In genomic region chr15:34335176-34335575, GRCh38 we compare ENCODE assay signal across 11 cellular contexts. TPM values are rescaled to one million over a fixed set of nuclear protein-coding genes. Genes with fewer than 3 reads are reported as not detected.
DNase-seq lines count a peak whose midpoint lies in the region; ATAC-seq and TF ChIP-seq lines count a peak whose summit lies in the region.
"Had no signal": no experiment of that assay in that cellular context is flagged by ENCODE, and none has a peak within 500 bp of the region (broad histone marks: within the 10 kb centered on the region; RNA-seq: fewer than 3 reads in every experiment).

No MANE protein-coding gene starts in this region.

- peaks cover 0 to 2% (median 0%) of the 10 kb centered on the region in 7 donors for H3K9me3 Mint-ChIP-seq in CD4-positive, CD25-positive, alpha-beta regulatory T cell
- no peaks in the 10 kb centered on the region for H3K9me3 Mint-ChIP-seq in brain
- no peaks in the 10 kb centered on the region for H3K9me3 Mint-ChIP-seq in naive thymus-derived CD8-positive, alpha-beta T cell
- H3K9me3 Mint-ChIP-seq: neural progenitor cell had no signal

- H4K20me1 ChIP-seq in Loucy (ENCODE audit: insufficient read depth, low read length, poor library complexity, severe bottlenecking), result no peaks in the 10 kb centered on the region
- H4K20me1 ChIP-seq in Karpas-422 (ENCODE audit: insufficient read depth, low read depth, low read length), result no peaks in the 10 kb centered on the region

- no peak for ATAC-seq in CD4-positive, CD25-positive, alpha-beta regulatory T cell (ENCODE audit: low read depth in 2 of 2)
- no peak for ATAC-seq in naive thymus-derived CD8-positive, alpha-beta T cell

- H3K36me3 ChIP-seq in CD4-positive, CD25-positive, alpha-beta regulatory T cell (ENCODE audit: control insufficient read depth, insufficient read depth, low read length), result peaks cover 7% of the 10 kb centered on the region
- H3K36me3 ChIP-seq in Loucy (ENCODE audit: insufficient read depth, low read length) (no peaks in the 10 kb centered on the region), adrenal gland (replicated peaks in 1 of 2) (peaks cover 0 to 9% of the 10 kb centered on the region in 2 donors), Karpas-422 (ENCODE audit: insufficient read depth, low read length) (no peaks in the 10 kb centered on the region)

- no peak for DNase-seq in CD4-positive, CD25-positive, alpha-beta regulatory T cell
- DNase-seq in naive thymus-derived CD8-positive, alpha-beta T cell, result no peak
- DNase-seq in head of caudate nucleus (no peak), adrenal gland (no peak), middle frontal gyrus (ENCODE audit: extremely low spot score, low spot score) (no peak), Karpas-422 (no peak)
- DNase-seq: NCI-H774 had no signal

- no peaks in the 10 kb centered on the region for H3K27me3 ChIP-seq in CD4-positive, CD25-positive, alpha-beta regulatory T cell (ENCODE audit: control insufficient read depth, insufficient read depth, low read length)
- H3K27me3 ChIP-seq in Loucy (ENCODE audit: insufficient read depth, low read length, poor library complexity, severe bottlenecking) (no peaks in the 10 kb centered on the region), adrenal gland (no peaks in the 10 kb centered on the region), Karpas-422 (ENCODE audit: low read length) (no peaks in the 10 kb centered on the region)

- H3K4me1 ChIP-seq in CD4-positive, CD25-positive, alpha-beta regulatory T cell (ENCODE audit: control insufficient read depth, insufficient read depth, low read length, poor library complexity, severe bottlenecking), result peaks cover 78% of the 10 kb centered on the region
- H3K4me1 ChIP-seq in Loucy (ENCODE audit: insufficient read depth, low read length, poor library complexity, severe bottlenecking) (peaks cover 66% of the 10 kb centered on the region), adrenal gland (replicated peaks in 1 of 2) (peaks cover 5 to 20% of the 10 kb centered on the region in 2 donors), Karpas-422 (ENCODE audit: low read length) (peaks cover 28% of the 10 kb centered on the region)

- H3K9me2 ChIP-seq in Loucy (replicated peaks; ENCODE audit: low read depth, low read length), result no peaks in the 10 kb centered on the region
- H3K9me2 ChIP-seq in Karpas-422 (replicated peaks; ENCODE audit: insufficient read depth, low read length), result no peaks in the 10 kb centered on the region

- peaks cover 5% of the 10 kb centered on the region for H3K36me3 Mint-ChIP-seq in CD4-positive, CD25-positive, alpha-beta regulatory T cell
- H3K36me3 Mint-ChIP-seq in brain, result peaks cover 10% of the 10 kb centered on the region
- peaks cover 0 to 9% (median 2%) of the 10 kb centered on the region in 3 donors for H3K36me3 Mint-ChIP-seq in naive thymus-derived CD8-positive, alpha-beta T cell

- intact Hi-C loops in head of caudate nucleus (cut with DNase I), result loop anchor here (10.0 kb wide), 1 partner anchor 110 kb away; the partner anchor contains the start of gene EMC4
- intact Hi-C loops in adrenal gland (cut with DNase I), result no loop called here

- TF ChIP-seq CTCF in Loucy (conservative IDR thresholded peaks at IDR 0.05; ENCODE audit: low read length) (no peak), brain (conservative IDR thresholded peaks at IDR 0.05) (no peak), adrenal gland (IDR thresholded peaks at IDR 0.05) (no peak)

- POLR2A ChIA-PET in naive thymus-derived CD8-positive, alpha-beta T cell (lab: Charles Lee), result interaction anchor here (1.1 to 9.0 kb wide), 3 partner anchors 12 to 32 kb away, joined by 4 to 215 read pairs (median 44); partner anchors contain the start of gene LPCAT4

- TF ChIP-seq POLR2A in adrenal gland (IDR thresholded peaks at IDR 0.05), result no peak

- WGBS in adrenal gland, 4 donors, result 61 to 74% (median 70%) methylated on average over 1 of the region's 1 CpG

- H3K9ac ChIP-seq in Loucy (ENCODE audit: low read depth, low read length, poor library complexity, severe bottlenecking), result peak overlapping the region; percentile 91
- H3K9ac ChIP-seq in Karpas-422 (ENCODE audit: low read length), result no peak overlapping the region
- H3K9ac ChIP-seq: neural progenitor cell had no signal

- peak overlapping the region; percentile 96 to 99 (median 99) for H3K27ac Mint-ChIP-seq in CD4-positive, CD25-positive, alpha-beta regulatory T cell
- H3K27ac Mint-ChIP-seq in brain, result no peak overlapping the region
- peak overlapping the region; percentile 90 to 99 (median 97) for H3K27ac Mint-ChIP-seq in naive thymus-derived CD8-positive, alpha-beta T cell
- H3K27ac Mint-ChIP-seq: neural progenitor cell had no signal

- H3K4me3 Mint-ChIP-seq in CD4-positive, CD25-positive, alpha-beta regulatory T cell, result peak overlapping the region in 3 of 4 donors; percentile 99
- peak overlapping the region in 4 of 5 experiments; percentile 92 to 97 (median 96) for H3K4me3 Mint-ChIP-seq in brain
- peak overlapping the region; percentile 91 to 100 (median 99) for H3K4me3 Mint-ChIP-seq in naive thymus-derived CD8-positive, alpha-beta T cell
- H3K4me3 Mint-ChIP-seq: neural progenitor cell had no signal

- peaks cover 34% of the 10 kb centered on the region for H3F3A ChIP-seq in Loucy (ENCODE audit: low read depth)

- H3K4me2 ChIP-seq in Loucy (ENCODE audit: low read depth, low read length, poor library complexity, severe bottlenecking) (peak overlapping the region; percentile 75), Karpas-422 (ENCODE audit: low read depth, low read length, poor library complexity, severe bottlenecking) (no peak overlapping the region)

- no peaks in the 10 kb centered on the region for H3K9me3 ChIP-seq in CD4-positive, CD25-positive, alpha-beta regulatory T cell (ENCODE audit: control insufficient read depth in 2 of 2, low read length in 2 of 2)
- H3K9me3 ChIP-seq in Loucy (ENCODE audit: insufficient read depth, low read depth, low read length) (no peaks in the 10 kb centered on the region), adrenal gland (replicated peaks in 1 of 3) (no peaks in the 10 kb centered on the region), Karpas-422 (ENCODE audit: low read length) (no peaks in the 10 kb centered on the region)

- H2AFZ ChIP-seq in Loucy (ENCODE audit: low read length) (no peak overlapping the region), Karpas-422 (ENCODE audit: low read length) (no peak overlapping the region)
- H2AFZ ChIP-seq: neural progenitor cell had no signal

- peaks cover 25 to 68% (median 39%) of the 10 kb centered on the region in 4 donors for H3K4me1 Mint-ChIP-seq in CD4-positive, CD25-positive, alpha-beta regulatory T cell
- peaks cover 55% of the 10 kb centered on the region for H3K4me1 Mint-ChIP-seq in brain
- H3K4me1 Mint-ChIP-seq in naive thymus-derived CD8-positive, alpha-beta T cell, result peaks cover 32 to 82% (median 60%) of the 10 kb centered on the region in 4 donors

- H3K79me2 ChIP-seq in Loucy (ENCODE audit: insufficient read depth, low read length), result peaks cover 84% of the 10 kb centered on the region
- no peaks in the 10 kb centered on the region for H3K79me2 ChIP-seq in Karpas-422 (ENCODE audit: low read length)

- no peaks in the 10 kb centered on the region for H3K27me3 Mint-ChIP-seq in CD4-positive, CD25-positive, alpha-beta regulatory T cell
- peaks cover 4% of the 10 kb centered on the region for H3K27me3 Mint-ChIP-seq in brain
- no peaks in the 10 kb centered on the region for H3K27me3 Mint-ChIP-seq in naive thymus-derived CD8-positive, alpha-beta T cell

- H3K27ac ChIP-seq in CD4-positive, CD25-positive, alpha-beta regulatory T cell (ENCODE audit: insufficient read depth, low read length, poor library complexity, severe bottlenecking), result peak overlapping the region; percentile 87
- H3K27ac ChIP-seq in adrenal gland (peak overlapping the region in 1 of 5 donors; percentile 86), Karpas-422 (ENCODE audit: low read length) (no peak overlapping the region)
- H3K27ac ChIP-seq: neural progenitor cell had no signal

- peak overlapping the region; percentile 97 for H3K4me3 ChIP-seq in CD4-positive, CD25-positive, alpha-beta regulatory T cell (ENCODE audit: low read depth, low read length)
- H3K4me3 ChIP-seq in Loucy (ENCODE audit: low read length, poor library complexity, severe bottlenecking) (peak overlapping the region; percentile 84), adrenal gland (peak overlapping the region in 1 of 4 donors; percentile 25), Karpas-422 (ENCODE audit: low read length) (no peak overlapping the region)
- H3K4me3 ChIP-seq: neural progenitor cell had no signal

RNA-seq across cellular contexts. Expression of gene SLC12A6, which starts 2.4 kb away (rescaled TPM):
- total RNA-seq in CD4-positive, CD25-positive, alpha-beta regulatory T cell, result 150 TPM
- 10 to 100 TPM; 14.1 to 18.5 (median 14.5) TPM for polyA plus RNA-seq in CD4-positive, CD25-positive, alpha-beta regulatory T cell
- polyA plus RNA-seq in brain (ENCODE audit: insufficient read depth, low read depth, low replicate concordance) (24.7 TPM), adrenal gland (1 to 10 TPM; 3.3 to 8.6 (median 5.8) TPM)
- total RNA-seq in naive thymus-derived CD8-positive, alpha-beta T cell, result 100 to 1,000 TPM; 130 to 138 TPM
- 10 to 100 TPM in 1 of 3 donors, 1 to 10 TPM in 2; 4.0 to 13.3 (median 7.3) TPM for polyA plus RNA-seq in naive thymus-derived CD8-positive, alpha-beta T cell
- 100 to 1,000 TPM in 1 of 8 donors, 10 to 100 TPM in 6, 1 to 10 TPM in 1; 8.7 to 101 (median 22.4) TPM for total RNA-seq in adrenal gland
- 1.3 and 1.6 TPM in 2 replicates for total RNA-seq in Karpas-422 (2014; rRNA removed; shearing (Covaris generic); ENCODE audit: low replicate concordance)

RNA-seq across cellular contexts. Expression of gene NOP10, which starts 7.8 kb away (rescaled TPM):
- 54.1 TPM for total RNA-seq in CD4-positive, CD25-positive, alpha-beta regulatory T cell
- 100 to 1,000 TPM; 421 to 504 (median 464) TPM for polyA plus RNA-seq in CD4-positive, CD25-positive, alpha-beta regulatory T cell
- polyA plus RNA-seq in brain (ENCODE audit: insufficient read depth, low read depth, low replicate concordance) (176 TPM), adrenal gland (100 to 1,000 TPM; 158 to 290 (median 170) TPM)
- 10 to 100 TPM; 61.7 to 64.4 TPM for total RNA-seq in naive thymus-derived CD8-positive, alpha-beta T cell
- polyA plus RNA-seq in naive thymus-derived CD8-positive, alpha-beta T cell, result 100 to 1,000 TPM; 239 to 320 (median 257) TPM
- 100 to 1,000 TPM; 136 to 254 (median 166) TPM for total RNA-seq in adrenal gland
- total RNA-seq in Karpas-422 (2014; rRNA removed; shearing (Covaris generic); ENCODE audit: low replicate concordance), result 148 and 448 TPM in 2 replicates

RNA-seq across cellular contexts. Expression of gene NUTM1, which starts 7.9 kb away (rescaled TPM):
- not detected for total RNA-seq in CD4-positive, CD25-positive, alpha-beta regulatory T cell
- not detected for polyA plus RNA-seq in CD4-positive, CD25-positive, alpha-beta regulatory T cell
- polyA plus RNA-seq in brain (ENCODE audit: insufficient read depth, low read depth, low replicate concordance) (not detected), adrenal gland (under 1 TPM in 1 of 3 donors, not detected in 2; 0.05 TPM)
- total RNA-seq in naive thymus-derived CD8-positive, alpha-beta T cell, result not detected
- not detected for polyA plus RNA-seq in naive thymus-derived CD8-positive, alpha-beta T cell
- not detected for total RNA-seq in adrenal gland
- not detected in 2 replicates for total RNA-seq in Karpas-422 (2014; rRNA removed; shearing (Covaris generic); ENCODE audit: low replicate concordance)
- total RNA-seq: subcutaneous adipose tissue had no signal

RNA-seq across cellular contexts. Expression of gene LPCAT4, which starts 31.8 kb away (rescaled TPM):
- 83.2 TPM for total RNA-seq in CD4-positive, CD25-positive, alpha-beta regulatory T cell
- polyA plus RNA-seq in CD4-positive, CD25-positive, alpha-beta regulatory T cell, result 10 to 100 TPM; 13.2 to 15.4 (median 14.7) TPM
- polyA plus RNA-seq in brain (ENCODE audit: insufficient read depth, low read depth, low replicate concordance) (39.0 TPM), adrenal gland (10 to 100 TPM in 2 of 3 donors, 1 to 10 TPM in 1; 5.6 to 31.6 (median 29.0) TPM)
- total RNA-seq in naive thymus-derived CD8-positive, alpha-beta T cell, result 10 to 100 TPM; 63.9 to 66.3 TPM
- polyA plus RNA-seq in naive thymus-derived CD8-positive, alpha-beta T cell, result 10 to 100 TPM in 1 of 3 donors, 1 to 10 TPM in 2; 5.3 to 10.4 (median 8.2) TPM
- 10 to 100 TPM in 4 of 8 donors, 1 to 10 TPM in 4; 1.2 to 21.1 (median 10.2) TPM for total RNA-seq in adrenal gland
- 37.6 and 40.8 TPM in 2 replicates for total RNA-seq in Karpas-422 (2014; rRNA removed; shearing (Covaris generic); ENCODE audit: low replicate concordance)

Comparison
In these comparisons a context has a peak if more than half of its experiments do, and no peak if none do; other contexts are left out.
1. H3K27ac Mint-ChIP-seq: peak in CD4-positive, CD25-positive, alpha-beta regulatory T cell (3 of 3) and naive thymus-derived CD8-positive, alpha-beta T cell (10 of 10); none in brain (0 of 5).
2. Peak in every context shown above with its lines, with median percentiles within 50 percentile points of each other: H3K4me3 Mint-ChIP-seq.